23 cellular contexts compared by ENCODE assay signal in genomic region chr4:5383191-5383980, GRCh38.
DNase-seq lines count a peak whose midpoint lies in the region; ATAC-seq, FAIRE-seq and TF ChIP-seq lines count a peak whose summit lies in the region.
"Had no signal": no experiment of that assay in that cellular context is flagged by ENCODE, and none has a peak within 500 bp of the region (broad histone marks: within the 10 kb centered on the region; RNA-seq: fewer than 3 reads in every experiment).

No MANE protein-coding gene starts in this region.

- H3K9me3 ChIP-seq in A549: no peaks in the 10 kb centered on the region
- no peaks in the 10 kb centered on the region for H3K9me3 ChIP-seq in osteoblast (ENCODE audit: low read depth, low read length)
- H3K9me3 ChIP-seq in esophagus squamous epithelium: no peaks in the 10 kb centered on the region
- H3K9me3 ChIP-seq in MM.1S (replicated peaks; ENCODE audit: insufficient read depth, low read length): no peaks in the 10 kb centered on the region

- H3K27me3 ChIP-seq in osteoblast (ENCODE audit: insufficient read depth, low read length) (no peaks in the 10 kb centered on the region), esophagus squamous epithelium (no peaks in the 10 kb centered on the region), MM.1S (replicated peaks; ENCODE audit: insufficient read depth, low read length) (no peaks in the 10 kb centered on the region)

- intact Hi-C loops in esophagus squamous epithelium (cut with DNase I) (no loop called here), Calu3 (cut with micrococcal nuclease; ENCODE audit: unreplicated experiment) (no loop called here)
- intact Hi-C loops in activated CD4-positive, alpha-beta T cell treated with anti-CD3 and anti-CD28 coated beads for 36 hours (cut with DNase I, micrococcal nuclease): no loop called here

- no peak for ATAC-seq in A549
- ATAC-seq in activated CD4-positive, alpha-beta T cell treated with anti-CD3 and anti-CD28 coated beads for 36 hours: no peak
- ATAC-seq: GM23338, Right ventricle myocardium inferior had no signal

- BruUV-seq in Calu3 (replicated peaks; lab: Mats Ljungman, UMichigan): no TSS peak

- CTCF ChIA-PET in A549 (lab: Yijun Ruan, JAX): interaction anchor here (0.6 to 1.0 kb wide), 3 partner anchors 16 to 406 kb away, joined by 3 to 4 read pairs (median 3); no protein-coding TSS in a partner anchor
- CTCF ChIA-PET in activated CD4-positive, alpha-beta T cell treated with anti-CD3 and anti-CD28 coated beads for 36 hours (lab: Charles Lee): interaction anchor here (0.6 kb wide), 1 partner anchor 18 kb away, joined by 3 read pairs; no protein-coding TSS in a partner anchor
- CTCF ChIA-PET in Calu3 (lab: Charles Lee): no interaction called here

- no peak overlapping the region for H3K4me3 Mint-ChIP-seq in activated CD4-positive, alpha-beta T cell treated with anti-CD3 and anti-CD28 coated beads for 36 hours
- H3K4me3 Mint-ChIP-seq in Calu3 (ENCODE audit: low read depth, unreplicated experiment): no peak overlapping the region
- H3K4me3 Mint-ChIP-seq: B cell, CD14-positive monocyte, GM23338 had no signal

- no peaks in the 10 kb centered on the region for H3K4me1 Mint-ChIP-seq in activated CD4-positive, alpha-beta T cell treated with anti-CD3 and anti-CD28 coated beads for 36 hours
- no peaks in the 10 kb centered on the region for H3K4me1 Mint-ChIP-seq in Calu3 (ENCODE audit: low read depth, unreplicated experiment)
- H3K4me1 Mint-ChIP-seq: B cell, CD14-positive monocyte, GM23338 had no signal

- no peak for TF ChIP-seq POLR2A in A549 (IDR thresholded peaks at IDR 0.05; ENCODE audit: low read length)
- TF ChIP-seq POLR2A in esophagus squamous epithelium (IDR thresholded peaks at IDR 0.05): no peak

- no peaks in the 10 kb centered on the region for H3K36me3 Mint-ChIP-seq in activated CD4-positive, alpha-beta T cell treated with anti-CD3 and anti-CD28 coated beads for 36 hours (ENCODE audit: low read depth)
- no peaks in the 10 kb centered on the region for H3K36me3 Mint-ChIP-seq in Calu3 (ENCODE audit: insufficient read depth, unreplicated experiment)
- H3K36me3 Mint-ChIP-seq: CD14-positive monocyte had no signal

- no peak overlapping the region for H3K27ac Mint-ChIP-seq in activated CD4-positive, alpha-beta T cell treated with anti-CD3 and anti-CD28 coated beads for 36 hours
- H3K27ac Mint-ChIP-seq in Calu3 (ENCODE audit: unreplicated experiment): no peak overlapping the region
- H3K27ac Mint-ChIP-seq: B cell, GM23338 had no signal

- H3K4me1 ChIP-seq in A549 (peaks cover 44% of the 10 kb centered on the region), osteoblast (ENCODE audit: insufficient read depth, low read length) (peaks cover 20% of the 10 kb centered on the region), esophagus squamous epithelium (peaks cover 0 to 11% (median 0%) of the 10 kb centered on the region in 3 donors), MM.1S (ENCODE audit: low read length) (no peaks in the 10 kb centered on the region)

- H3K9ac ChIP-seq in MM.1S (ENCODE audit: low read length): no peak overlapping the region

- no peak overlapping the region for H2AFZ ChIP-seq in osteoblast (ENCODE audit: low read length)
- no peak overlapping the region for H2AFZ ChIP-seq in MM.1S (ENCODE audit: low read length)
- H2AFZ ChIP-seq: GM23338 had no signal

- TF ChIP-seq EP300 in A549 (IDR thresholded peaks at IDR 0.05): no peak

- H4K20me1 ChIP-seq in osteoblast (ENCODE audit: insufficient read depth, low read length) (no peaks in the 10 kb centered on the region), MM.1S (ENCODE audit: insufficient read depth, low read length) (no peaks in the 10 kb centered on the region)

- no peaks in the 10 kb centered on the region for H3K9me2 ChIP-seq in MM.1S (replicated peaks; ENCODE audit: insufficient read depth, low read length)

- TF ChIP-seq RAD21 in A549 (conservative IDR thresholded peaks at IDR 0.05 in 1 of 2, IDR thresholded peaks at IDR 0.05 in 1 of 2): no peak

- FAIRE-seq in A549 (lab: Jason Lieb, UNC) (no peak), HTR-8/SVneo (lab: Jason Lieb, UNC) (peak; percentile 16)
- FAIRE-seq: GM12891 had no signal

- no peaks in the 10 kb centered on the region for H3K27me3 Mint-ChIP-seq in activated CD4-positive, alpha-beta T cell treated with anti-CD3 and anti-CD28 coated beads for 36 hours
- no peaks in the 10 kb centered on the region for H3K27me3 Mint-ChIP-seq in Calu3 (ENCODE audit: unreplicated experiment)
- H3K27me3 Mint-ChIP-seq: B cell had no signal

- H3K4me3 ChIP-seq in A549 (no peak overlapping the region), fibroblast of villous mesenchyme (ENCODE audit: low read depth, low read length) (no peak overlapping the region), osteoblast (ENCODE audit: insufficient read depth, low read length) (no peak overlapping the region), esophagus squamous epithelium (no peak overlapping the region), MM.1S (ENCODE audit: low read length) (no peak overlapping the region)
- H3K4me3 ChIP-seq: GM23338 had no signal

- no peaks in the 10 kb centered on the region for H3K79me2 ChIP-seq in osteoblast (ENCODE audit: insufficient read depth, low read length)
- H3K79me2 ChIP-seq in MM.1S (ENCODE audit: low read length): no peaks in the 10 kb centered on the region

- 85% methylated on average over 11 of the region's 11 CpGs for WGBS in A549 (ENCODE audit: missing lambda C conversion rate)
- 69 to 72% methylated on average over 5 to 9 of the region's 11 CpGs for WGBS in esophagus squamous epithelium, 2 donors

- H3K9me3 Mint-ChIP-seq in activated CD4-positive, alpha-beta T cell treated with anti-CD3 and anti-CD28 coated beads for 36 hours (ENCODE audit: low read depth): peaks cover 1% of the 10 kb centered on the region
- peaks cover 14% of the 10 kb centered on the region for H3K9me3 Mint-ChIP-seq in Calu3 (ENCODE audit: low read depth, unreplicated experiment)
- H3K9me3 Mint-ChIP-seq: GM23338 had no signal

- POLR2A ChIA-PET in A549 (lab: Yijun Ruan, JAX): no interaction called here
- POLR2A ChIA-PET in activated CD4-positive, alpha-beta T cell treated with anti-CD3 and anti-CD28 coated beads for 36 hours (lab: Charles Lee): no interaction called here

- H3K36me3 ChIP-seq in osteoblast (ENCODE audit: insufficient read depth, low read length): no peaks in the 10 kb centered on the region
- H3K36me3 ChIP-seq in esophagus squamous epithelium: no peaks in the 10 kb centered on the region
- no peaks in the 10 kb centered on the region for H3K36me3 ChIP-seq in MM.1S (replicated peaks; ENCODE audit: insufficient read depth, low read length)

- H3F3A ChIP-seq in MM.1S (ENCODE audit: insufficient read depth, low read length): no peaks in the 10 kb centered on the region

- TF ChIP-seq CTCF in A549 (IDR thresholded peaks at IDR 0.05) (no peak), fibroblast of villous mesenchyme (IDR thresholded peaks at IDR 0.05; ENCODE audit: insufficient read depth, low read depth, low read length) (no peak), osteoblast (IDR thresholded peaks at IDR 0.05; ENCODE audit: extremely low read depth, low read depth, low read length) (no peak), esophagus squamous epithelium (IDR thresholded peaks at IDR 0.05) (no peak), MM.1S (IDR thresholded peaks at IDR 0.05; ENCODE audit: low read length) (no peak), Calu3 (IDR thresholded peaks at IDR 0.05; ENCODE audit: unreplicated experiment) (no peak)

- DNase-seq in A549 (ENCODE audit: low read depth in 1 of 2, low spot score in 1 of 2) (no peak), HTR-8/SVneo (ENCODE audit: insufficient read length, low spot score) (no peak), fibroblast of villous mesenchyme (ENCODE audit: low read depth) (peak; percentile 30), osteoblast (ENCODE audit: insufficient read length, low spot score, missing footprints) (peak; percentile 92), esophagus squamous epithelium (lab: John Stamatoyannopoulos, UW) (no peak), MM.1S (no peak), Calu3 (no peak)
- DNase-seq in activated CD4-positive, alpha-beta T cell treated with anti-CD3 and anti-CD28 coated beads for 36 hours: no peak
- DNase-seq: DMS79, HCEC 1CT, Karpas-422, NCI-H1417, NCI-H1694 treated with DMSO at 0.1 percent for 48 hours, NCI-H2081 treated with DMSO at 0.1 percent for 48 hours, NCI-H446, NCI-H526, OCI-M1 had no signal

- H3K27ac ChIP-seq in A549 (peak overlapping the region; percentile 68 to 85; a peak in 5 of 6 replicates), osteoblast (ENCODE audit: low read depth, low read length) (no peak overlapping the region), esophagus squamous epithelium (no peak overlapping the region), MM.1S (ENCODE audit: low read length) (no peak overlapping the region)
- H3K27ac ChIP-seq: 22Rv1 had no signal

- H3K4me2 ChIP-seq in A549 (no peak overlapping the region), osteoblast (ENCODE audit: insufficient read depth, low read length) (no peak overlapping the region), MM.1S (ENCODE audit: low read depth, low read length) (no peak overlapping the region)
- H3K4me2 ChIP-seq: GM23338 had no signal

TF ChIP-seq in A549, 52 proteins besides CTCF, POLR2A, EP300 and RAD21:
- TF ChIP-seq MAX (IDR thresholded peaks at IDR 0.05): no peak
- TF ChIP-seq ATOH8 (CRISPR knock-in tag; IDR thresholded peaks at IDR 0.05; ENCODE audit: low read depth): no peak
- no peak for TF ChIP-seq BHLHE40 (IDR thresholded peaks at IDR 0.05; ENCODE audit: low read depth, low read length)
- no peak for TF ChIP-seq HOXB13 (CRISPR knock-in tag; IDR thresholded peaks at IDR 0.05; ENCODE audit: low read depth)

Comparison
In these comparisons a context has a peak if more than half of its experiments do, and no peak if none do; other contexts are left out.
1. DNase-seq: peak in fibroblast of villous mesenchyme (single experiment) and osteoblast (single experiment); none in A549 (0 of 2), HTR-8/SVneo (single experiment), esophagus squamous epithelium (single experiment), activated CD4-positive, alpha-beta T cell treated with anti-CD3 and anti-CD28 coated beads for 36 hours (single experiment), MM.1S (single experiment) and Calu3 (single experiment).
2. H3K27ac ChIP-seq: peak in A549 (2 of 2); none in osteoblast (single experiment), esophagus squamous epithelium (0 of 4) and MM.1S (single experiment).